ENCODE assay signal across 1 cellular context in genomic region chr3:47443611-47443995, GRCh38.
TF ChIP-seq lines count a peak whose summit lies in the region.

No MANE protein-coding gene starts in this region.

TF ChIP-seq in IMR-90, 13 proteins besides CTCF, POLR2A, EP300 and RAD21 (continued from another document):
- TF ChIP-seq, protein P1, sequence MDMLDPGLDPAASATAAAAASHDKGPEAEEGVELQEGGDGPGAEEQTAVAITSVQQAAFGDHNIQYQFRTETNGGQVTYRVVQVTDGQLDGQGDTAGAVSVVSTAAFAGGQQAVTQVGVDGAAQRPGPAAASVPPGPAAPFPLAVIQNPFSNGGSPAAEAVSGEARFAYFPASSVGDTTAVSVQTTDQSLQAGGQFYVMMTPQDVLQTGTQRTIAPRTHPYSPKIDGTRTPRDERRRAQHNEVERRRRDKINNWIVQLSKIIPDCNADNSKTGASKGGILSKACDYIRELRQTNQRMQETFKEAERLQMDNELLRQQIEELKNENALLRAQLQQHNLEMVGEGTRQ (IDR thresholded peaks at IDR 0.05; ENCODE audit: low read depth, low read length): no peak
- TF ChIP-seq MXI1 (IDR thresholded peaks at IDR 0.05; ENCODE audit: borderline replicate concordance, low read depth, low read length) (no peak), MAFK (IDR thresholded peaks at IDR 0.05; ENCODE audit: low read depth, low read length) (no peak), FOS (IDR thresholded peaks at IDR 0.05; ENCODE audit: low read depth, low read length) (no peak), RCOR1 (IDR thresholded peaks at IDR 0.05; ENCODE audit: insufficient replicate concordance, low read length) (no peak), MAZ (IDR thresholded peaks at IDR 0.05; ENCODE audit: borderline replicate concordance, low read depth, low read length) (no peak), CHD1 (IDR thresholded peaks at IDR 0.05; ENCODE audit: low read depth, low read length) (no peak), RFX5 (IDR thresholded peaks at IDR 0.05; ENCODE audit: low read depth, low read length) (no peak), BHLHE40 (IDR thresholded peaks at IDR 0.05; ENCODE audit: low read depth, low read length) (no peak), SMC3 (IDR thresholded peaks at IDR 0.05; ENCODE audit: low read depth, low read length) (no peak), ELK1 (IDR thresholded peaks at IDR 0.05; ENCODE audit: borderline replicate concordance, low read depth, low read length) (no peak)
TF ChIP-seq in IMR-90: peak in this region for 0.
